In genomic region chr20:13929836-13930235, GRCh38 we compare ENCODE assay signal across 21 cellular contexts.
DNase-seq lines count a peak whose midpoint lies in the region; ATAC-seq, FAIRE-seq and TF ChIP-seq lines count a peak whose summit lies in the region.
"Had no signal": no experiment of that assay in that cellular context is flagged by ENCODE, and none has a peak within 500 bp of the region (broad histone marks: within the 10 kb centered on the region; RNA-seq: fewer than 3 reads in every experiment).

No MANE protein-coding gene starts in this region.

- DNase-seq in NCI-H82 (lab: John Stamatoyannopoulos, UW) (peak; percentile 11), NCI-H82 treated with DMSO at 0.1 percent for 48 hours (lab: John Stamatoyannopoulos, UW; ENCODE audit: unreplicated experiment) (no peak), GM23248 (no peak), K562 (ENCODE audit: extremely low read depth in 1 of 4, low spot score in 3 of 4) (no peak), aorta (no peak), sigmoid colon (no peak), ACHN (no peak)
- DNase-seq: C1 segment of cervical spinal cord; CD4-positive, CD25-positive, alpha-beta regulatory T cell; CD8-positive, alpha-beta memory T cell; COR-L47; DMS 273 treated with DMSO at 0.1 percent for 48 hours; DMS53; GDM1 had no signal

- H3K27ac ChIP-seq in GM23248 (no peak overlapping the region), K562 (ENCODE audit: extremely low read depth, low read depth, low read length) (no peak overlapping the region), aorta (ENCODE audit: low read depth in 1 of 2, low read length in 2 of 2) (no peak overlapping the region), sigmoid colon (no peak overlapping the region)
- H3K27ac ChIP-seq: 22Rv1, A549, HL-60 had no signal

- POLR2A ChIA-PET in K562 (lab: Yijun Ruan, JAX) = no interaction called here

- no peaks in the 10 kb centered on the region for H3K79me2 ChIP-seq in GM23248 (ENCODE audit: insufficient read depth)
- no peaks in the 10 kb centered on the region for H3K79me2 ChIP-seq in K562 (ENCODE audit: control insufficient read depth, insufficient read depth, low read length)

- peaks cover 21% of the 10 kb centered on the region for H3K4me1 ChIP-seq in GM23248 (ENCODE audit: insufficient read depth)
- H3K4me1 ChIP-seq in K562 (replicated peaks in 1 of 2; ENCODE audit: control insufficient read depth in 2 of 2, insufficient read depth in 2 of 2, low read length in 2 of 2) = no peaks in the 10 kb centered on the region; a peak in 2 of 5 replicates
- H3K4me1 ChIP-seq in aorta (ENCODE audit: control insufficient read depth in 1 of 2, insufficient read depth in 2 of 2, low read length in 2 of 2) = no peaks in the 10 kb centered on the region
- no peaks in the 10 kb centered on the region for H3K4me1 ChIP-seq in sigmoid colon
- H3K4me1 ChIP-seq: A549, HAP-1 had no signal

- H3K27me3 ChIP-seq in GM23248 (replicated peaks; ENCODE audit: insufficient read depth) (no peaks in the 10 kb centered on the region), K562 (ENCODE audit: control insufficient read depth in 2 of 2, insufficient read depth in 2 of 2, low read length in 2 of 2) (no peaks in the 10 kb centered on the region), aorta (ENCODE audit: control insufficient read depth in 1 of 2, insufficient read depth in 2 of 2, low read length in 1 of 2) (no peaks in the 10 kb centered on the region), sigmoid colon (no peaks in the 10 kb centered on the region)

- H3K9me3 ChIP-seq in GM23248 (ENCODE audit: low read depth) (no peaks in the 10 kb centered on the region), K562 (replicated peaks; ENCODE audit: control insufficient read depth, insufficient read depth, low read depth, low read length) (no peaks in the 10 kb centered on the region), aorta (ENCODE audit: control insufficient read depth, low read length) (peaks cover 1% of the 10 kb centered on the region), sigmoid colon (no peaks in the 10 kb centered on the region)
- H3K9me3 ChIP-seq: A549, HAP-1 had no signal

- in situ Hi-C loops in GM23248 (cut with MboI) = no loop called here
- in situ Hi-C loops in K562 (cut with MboI) = no loop called here
- in situ Hi-C loops in ACHN (cut with HindIII; ENCODE audit: low pct_ligation_motif_present, low pct_unique_long_range_greater_than_20kb, low sequenced_read_pairs) = no loop called here

- no peak for TF ChIP-seq RAD21 in K562 (CRISPR knock-in tag; conservative IDR thresholded peaks at IDR 0.05 in 1 of 2, IDR thresholded peaks at IDR 0.05 in 1 of 2)

- H3K36me3 ChIP-seq in GM23248 (ENCODE audit: low read depth) = no peaks in the 10 kb centered on the region
- no peaks in the 10 kb centered on the region for H3K36me3 ChIP-seq in K562 (ENCODE audit: control insufficient read depth, insufficient read depth, low read length)
- no peaks in the 10 kb centered on the region for H3K36me3 ChIP-seq in aorta (ENCODE audit: control insufficient read depth in 1 of 2, insufficient read depth in 2 of 2, low read length in 1 of 2)
- no peaks in the 10 kb centered on the region for H3K36me3 ChIP-seq in sigmoid colon
- H3K36me3 ChIP-seq: HAP-1 had no signal

- CTCF ChIA-PET in K562 (lab: Yijun Ruan, JAX; ENCODE audit: low intra/inter-chr PET ratio) = no interaction called here

- peaks cover 13% of the 10 kb centered on the region for H3F3A ChIP-seq in GM23248 (ENCODE audit: insufficient read depth)

- 97 to 100% methylated on average over 6 of the region's 6 CpGs for WGBS in GM23248 (ENCODE audit: low coverage in 1 of 2, low lambda C conversion rate in 2 of 2, missing lambda C conversion rate in 2 of 2), 2 experiments
- WGBS in K562 (ENCODE audit: insufficient coverage, low coverage, missing lambda C conversion rate) = 61% methylated on average over 3 of the region's 6 CpGs
- WGBS in aorta, 2 donors = 94 to 98% methylated on average over 6 of the region's 6 CpGs
- 95% methylated on average over 6 of the region's 6 CpGs for WGBS in sigmoid colon, 2 donors

- intact Hi-C loops in K562 (cut with micrococcal nuclease) = no loop called here
- intact Hi-C loops in aorta (cut with DNase I) = no loop called here
- intact Hi-C loops in sigmoid colon (cut with DNase I) = no loop called here

- no peak overlapping the region for H3K4me3 ChIP-seq in GM23248
- no peak overlapping the region for H3K4me3 ChIP-seq in K562
- no peak overlapping the region for H3K4me3 ChIP-seq in aorta (ENCODE audit: low read length in 2 of 2)
- H3K4me3 ChIP-seq in sigmoid colon = no peak overlapping the region
- H3K4me3 ChIP-seq: A549, HAP-1 had no signal

- no TSS peak for BruUV-seq in K562 (replicated peaks; lab: Mats Ljungman, UMichigan)

- TF ChIP-seq CTCF in K562 (IDR thresholded peaks at IDR 0.05 in 2 of 3, conservative IDR thresholded peaks at IDR 0.05 in 1 of 3; ENCODE audit: insufficient read depth in 2 of 3, low read depth in 1 of 3, low read length in 3 of 3) (no peak), sigmoid colon (IDR thresholded peaks at IDR 0.05) (no peak)

- H3K4me2 ChIP-seq in GM23248 (ENCODE audit: unreplicated experiment) (peak overlapping the region; percentile 13), K562 (ENCODE audit: insufficient read depth, low read length) (no peak overlapping the region)
- H3K4me2 ChIP-seq: A549 had no signal

- H3K9me1 ChIP-seq in K562 (ENCODE audit: control insufficient read depth, insufficient read depth, low read length) = no peaks in the 10 kb centered on the region

- FAIRE-seq in K562 (lab: Jason Lieb, UNC) = no peak
- FAIRE-seq: A549, GM12892, GM18507 had no signal

- H4K20me1 ChIP-seq in GM23248 (ENCODE audit: insufficient read depth) (no peaks in the 10 kb centered on the region), K562 (replicated peaks; ENCODE audit: control insufficient read depth, insufficient read depth, low read length) (no peaks in the 10 kb centered on the region)

- H2AFZ ChIP-seq in GM23248 = no peak overlapping the region
- no peak overlapping the region; the same call in 1 of the 2 replicates for H2AFZ ChIP-seq in K562 (ENCODE audit: low read depth, low read length)

- TF ChIP-seq POLR2A in K562 (conservative IDR thresholded peaks at IDR 0.05) (no peak), sigmoid colon (IDR thresholded peaks at IDR 0.05) (no peak)

- no peak for TF ChIP-seq EP300 in K562 (IDR thresholded peaks at IDR 0.05; ENCODE audit: low read length)
- TF ChIP-seq EP300 in sigmoid colon (IDR thresholded peaks at IDR 0.05) = no peak

- H3K9me2 ChIP-seq in GM23248 (ENCODE audit: insufficient read depth) = no peaks in the 10 kb centered on the region

- ATAC-seq in K562 (no peak), aorta (ENCODE audit: low FRiP score) (peak; percentile 33), GM19023 (IDR thresholded peaks at IDR 0.05; ENCODE audit: unreplicated experiment) (no peak)
- ATAC-seq: A549 had no signal

- H3K9ac ChIP-seq in GM23248 (no peak overlapping the region), K562 (ENCODE audit: insufficient read depth in 1 of 2, low read depth in 2 of 2, low read length in 2 of 2) (no peak overlapping the region)

TF ChIP-seq in K562, 482 proteins besides CTCF, POLR2A, EP300 and RAD21:
- TF ChIP-seq TCF3 (CRISPR knock-in tag; IDR thresholded peaks at IDR 0.05) (no peak), CEBPB (tag; IDR thresholded peaks at IDR 0.05) (0 out of 2 replicates have a peak, but pooled peaks have one; percentile 12)
